ENCODE assay signal across 24 cellular contexts in genomic region chr20:54744097-54744496, GRCh38.
DNase-seq lines count a peak whose midpoint lies in the region; ATAC-seq, FAIRE-seq and TF ChIP-seq lines count a peak whose summit lies in the region.
"Had no signal": no experiment of that assay in that cellular context is flagged by ENCODE, and none has a peak within 500 bp of the region (broad histone marks: within the 10 kb centered on the region; RNA-seq: fewer than 3 reads in every experiment).

No MANE protein-coding gene starts in this region.

- DNase-seq in A549 (ENCODE audit: low read depth in 1 of 2, low spot score in 1 of 2): no peak
- no peak for DNase-seq in IMR-90
- DNase-seq in K562 (ENCODE audit: extremely low read depth in 1 of 4, low spot score in 3 of 4): no peak
- DNase-seq in medulla oblongata (ENCODE audit: extremely low spot score): no peak
- DNase-seq in COLO668 (lab: John Stamatoyannopoulos, UW; ENCODE audit: unreplicated experiment): no peak
- DNase-seq in tibial nerve (ENCODE audit: low spot score in 2 of 2): no peak
- DNase-seq: 8988T; AML-193; CD4-positive, alpha-beta T cell; CD8-positive, alpha-beta T cell; COR-L47; DMS 273 treated with DMSO at 0.1 percent for 48 hours; DMS153; DMS53; DMS79; DND-41; EL; GDM1 had no signal

- no peak overlapping the region for H3K56ac ChIP-seq in IMR-90 (ENCODE audit: extremely low read depth, insufficient read depth, low read length)

- H2BK15ac ChIP-seq in IMR-90 (ENCODE audit: low read depth, low read length): no peak overlapping the region

- TF ChIP-seq CTCF in A549 (IDR thresholded peaks at IDR 0.05) (no peak), IMR-90 (conservative IDR thresholded peaks at IDR 0.05; ENCODE audit: low read depth, low read length) (no peak), K562 (IDR thresholded peaks at IDR 0.05 in 2 of 3, conservative IDR thresholded peaks at IDR 0.05 in 1 of 3; ENCODE audit: insufficient read depth in 2 of 3, low read depth in 1 of 3, low read length in 3 of 3) (no peak), tibial nerve (IDR thresholded peaks at IDR 0.05) (no peak)

- no peaks in the 10 kb centered on the region for H3K9me3 ChIP-seq in A549
- peaks cover 10% of the 10 kb centered on the region for H3K9me3 ChIP-seq in IMR-90 (ENCODE audit: control insufficient read depth, insufficient read depth, low read length)
- no peaks in the 10 kb centered on the region for H3K9me3 ChIP-seq in K562 (replicated peaks; ENCODE audit: control insufficient read depth, insufficient read depth, low read depth, low read length)
- peaks cover 0 to 7% (median 0%) of the 10 kb centered on the region in 4 donors for H3K9me3 ChIP-seq in tibial nerve

- no peak overlapping the region for H4K8ac ChIP-seq in IMR-90 (ENCODE audit: low read depth in 2 of 2, low read length in 2 of 2)

- H3K4me3 ChIP-seq in A549: no peak overlapping the region
- no peak overlapping the region for H3K4me3 ChIP-seq in IMR-90 (ENCODE audit: insufficient read depth, low read depth, low read length)
- H3K4me3 ChIP-seq in K562: no peak overlapping the region
- no peak overlapping the region for H3K4me3 ChIP-seq in tibial nerve
- H3K4me3 ChIP-seq: BLaER1 treated with 17β-estradiol and CSF1 and Interleukin-3, amounts not matched to agents 10 nM and 100 nM; GM12878 had no signal

- no peak overlapping the region for H3K18ac ChIP-seq in IMR-90 (ENCODE audit: low read depth, low read length)

- TF ChIP-seq POLR2A in A549 (IDR thresholded peaks at IDR 0.05; ENCODE audit: low read length) (no peak), IMR-90 (IDR thresholded peaks at IDR 0.05; ENCODE audit: low read depth, low read length) (no peak), K562 (conservative IDR thresholded peaks at IDR 0.05) (no peak), tibial nerve (IDR thresholded peaks at IDR 0.05) (no peak)

- intact Hi-C loops in IMR-90 (cut with micrococcal nuclease): no loop called here
- intact Hi-C loops in K562 (cut with micrococcal nuclease): no loop called here

- FAIRE-seq in A549 (lab: Jason Lieb, UNC) (no peak), K562 (lab: Jason Lieb, UNC) (no peak)
- FAIRE-seq: A204.1, GM12878, GM12892, GM18507 had no signal

- H3K14ac ChIP-seq in IMR-90 (replicated peaks; ENCODE audit: low read depth, low read length): no peak overlapping the region

- H3K9ac ChIP-seq in IMR-90 (ENCODE audit: low read depth, low read length): no peak overlapping the region
- H3K9ac ChIP-seq in K562 (ENCODE audit: insufficient read depth in 1 of 2, low read depth in 2 of 2, low read length in 2 of 2): no peak overlapping the region
- H3K9ac ChIP-seq: BLaER1 treated with 17β-estradiol and CSF1 and Interleukin-3, amounts not matched to agents 10 nM and 100 nM had no signal

- CTCF ChIA-PET in A549 (lab: Yijun Ruan, JAX) (no interaction called here), IMR-90 (lab: Yijun Ruan, JAX) (no interaction called here), K562 (lab: Yijun Ruan, JAX; ENCODE audit: low intra/inter-chr PET ratio) (no interaction called here)

- H3K36me3 ChIP-seq in IMR-90 (ENCODE audit: control insufficient read depth, insufficient read depth, low read length) (no peaks in the 10 kb centered on the region), K562 (ENCODE audit: control insufficient read depth, insufficient read depth, low read length) (no peaks in the 10 kb centered on the region), tibial nerve (no peaks in the 10 kb centered on the region)
- H3K36me3 ChIP-seq: BLaER1 treated with 17β-estradiol and CSF1 and Interleukin-3, amounts not matched to agents 10 nM and 100 nM had no signal

- no peak overlapping the region for H3K4ac ChIP-seq in IMR-90 (ENCODE audit: low read depth, low read length)

- H3K4me2 ChIP-seq in A549 (no peak overlapping the region), IMR-90 (ENCODE audit: low read depth, low read length) (no peak overlapping the region), K562 (ENCODE audit: insufficient read depth, low read length) (no peak overlapping the region)
- H3K4me2 ChIP-seq: BLaER1 treated with 17β-estradiol and CSF1 and Interleukin-3, amounts not matched to agents 10 nM and 100 nM had no signal

- no peaks in the 10 kb centered on the region for H3K79me1 ChIP-seq in IMR-90 (ENCODE audit: low read depth in 1 of 2, low read length in 2 of 2)

- no peaks in the 10 kb centered on the region for H3K27me3 ChIP-seq in IMR-90 (ENCODE audit: control insufficient read depth, insufficient read depth, low read length)
- no peaks in the 10 kb centered on the region for H3K27me3 ChIP-seq in K562 (ENCODE audit: control insufficient read depth in 2 of 2, insufficient read depth in 2 of 2, low read length in 2 of 2)
- H3K27me3 ChIP-seq in tibial nerve: no peaks in the 10 kb centered on the region
- H3K27me3 ChIP-seq: BLaER1 treated with 17β-estradiol and CSF1 and Interleukin-3, amounts not matched to agents 10 nM and 100 nM had no signal

- in situ Hi-C loops in IMR-90 (cut with MboI; ENCODE audit: low sequenced_read_pairs): no loop called here
- in situ Hi-C loops in K562 (cut with MboI): no loop called here

- H3K27ac ChIP-seq in A549: no peak overlapping the region
- no peak overlapping the region for H3K27ac ChIP-seq in IMR-90 (ENCODE audit: insufficient read depth, low read length)
- no peak overlapping the region for H3K27ac ChIP-seq in K562 (ENCODE audit: extremely low read depth, low read depth, low read length)
- H3K27ac ChIP-seq in tibial nerve: no peak overlapping the region
- H3K27ac ChIP-seq: BLaER1 treated with 17β-estradiol and CSF1 and Interleukin-3, amounts not matched to agents 10 nM and 100 nM; C4-2B had no signal

- WGBS in A549 (ENCODE audit: missing lambda C conversion rate): 11% methylated on average over 2 of the region's 2 CpGs
- WGBS in IMR-90 (ENCODE audit: extremely low coverage in 2 of 2, insufficient read length in 1 of 2), 2 experiments: no CpG with 5 or more reads among the region's 2 CpGs
- WGBS in K562 (ENCODE audit: insufficient coverage, low coverage, missing lambda C conversion rate): 0% methylated on average over 2 of the region's 2 CpGs
- 87 to 90% methylated on average over 2 of the region's 2 CpGs for WGBS in tibial nerve, 2 donors

- dilution Hi-C loops in IMR-90 (cut with HindIII; ENCODE audit: low sequenced_read_pairs, unreplicated experiment): no loop called here

- no peak overlapping the region for H2AK5ac ChIP-seq in IMR-90 (ENCODE audit: low read depth, low read length)

- no peaks in the 10 kb centered on the region for H3K79me2 ChIP-seq in K562 (ENCODE audit: control insufficient read depth, insufficient read depth, low read length)

- no peak overlapping the region for H2BK120ac ChIP-seq in IMR-90 (ENCODE audit: low read depth, low read length)

- no peak overlapping the region for H2AK9ac ChIP-seq in IMR-90 (replicated peaks; ENCODE audit: low read depth, low read length, poor library complexity)

- H4K20me1 ChIP-seq in IMR-90 (ENCODE audit: insufficient read depth, low read length) (no peaks in the 10 kb centered on the region), K562 (replicated peaks; ENCODE audit: control insufficient read depth, insufficient read depth, low read length) (no peaks in the 10 kb centered on the region)
- H4K20me1 ChIP-seq: BLaER1 treated with 17β-estradiol and CSF1 and Interleukin-3, amounts not matched to agents 10 nM and 100 nM had no signal

- no peak overlapping the region for H2BK5ac ChIP-seq in IMR-90 (ENCODE audit: low read depth, low read length, poor library complexity, severe bottlenecking)

- ATAC-seq in A549 (no peak), IMR-90 (ENCODE audit: low read depth) (no peak), K562 (no peak)
- ATAC-seq: CD8-positive, alpha-beta T cell; GM12878 had no signal

- no peak overlapping the region for H4K91ac ChIP-seq in IMR-90 (ENCODE audit: insufficient read depth, low read depth, low read length)

- no peak overlapping the region for H4K5ac ChIP-seq in IMR-90 (ENCODE audit: low read depth, low read length)

- H3K4me1 ChIP-seq in A549 (no peaks in the 10 kb centered on the region), IMR-90 (ENCODE audit: control insufficient read depth, insufficient read depth, low read length) (no peaks in the 10 kb centered on the region), K562 (replicated peaks in 1 of 2; ENCODE audit: control insufficient read depth in 2 of 2, insufficient read depth in 2 of 2, low read length in 2 of 2) (no peaks in the 10 kb centered on the region), tibial nerve (no peaks in the 10 kb centered on the region)
- H3K4me1 ChIP-seq: BLaER1 treated with 17β-estradiol and CSF1 and Interleukin-3, amounts not matched to agents 10 nM and 100 nM had no signal

- TF ChIP-seq EP300 in A549 (IDR thresholded peaks at IDR 0.05) (no peak), K562 (IDR thresholded peaks at IDR 0.05; ENCODE audit: low read length) (no peak), tibial nerve (IDR thresholded peaks at IDR 0.05) (no peak)

- no peak overlapping the region for H3K23ac ChIP-seq in IMR-90 (ENCODE audit: low read depth, low read length)

- no peak overlapping the region for H2AFZ ChIP-seq in IMR-90 (replicated peaks; ENCODE audit: low read length, poor library complexity)
- no peak overlapping the region for H2AFZ ChIP-seq in K562 (ENCODE audit: low read depth, low read length)

- TF ChIP-seq RAD21 in A549 (conservative IDR thresholded peaks at IDR 0.05 in 1 of 2, IDR thresholded peaks at IDR 0.05 in 1 of 2) (no peak), IMR-90 (IDR thresholded peaks at IDR 0.05; ENCODE audit: low read length) (no peak), K562 (CRISPR knock-in tag; conservative IDR thresholded peaks at IDR 0.05 in 1 of 2, IDR thresholded peaks at IDR 0.05 in 1 of 2) (no peak)

- H3K9me1 ChIP-seq in IMR-90 (ENCODE audit: insufficient read depth, low read length) (no peaks in the 10 kb centered on the region), K562 (ENCODE audit: control insufficient read depth, insufficient read depth, low read length) (no peaks in the 10 kb centered on the region)

- H2BK20ac ChIP-seq in IMR-90 (ENCODE audit: low read depth, low read length): no peak overlapping the region

- POLR2A ChIA-PET in A549 (lab: Yijun Ruan, JAX) (no interaction called here), IMR-90 (lab: Charles Lee; ENCODE audit: unreplicated experiment) (no interaction called here), K562 (lab: Yijun Ruan, JAX) (no interaction called here)

- BruUV-seq in IMR-90 (replicated peaks; lab: Mats Ljungman, UMichigan) (no TSS peak), K562 (replicated peaks; lab: Mats Ljungman, UMichigan) (no TSS peak)

TF ChIP-seq in A549, 52 proteins besides CTCF, POLR2A, EP300 and RAD21:
- TF ChIP-seq MAFK (IDR thresholded peaks at IDR 0.05; ENCODE audit: partially characterized antibody) (peak; percentile 84), EHF (CRISPR knock-in tag; IDR thresholded peaks at IDR 0.05) (no peak)
TF ChIP-seq in A549: peak in this region for 1.

TF ChIP-seq in IMR-90, 13 proteins besides CTCF, POLR2A, EP300 and RAD21 (continues in another document):
- no peak for TF ChIP-seq SMC3 (IDR thresholded peaks at IDR 0.05; ENCODE audit: low read depth, low read length)
- TF ChIP-seq RFX5 (IDR thresholded peaks at IDR 0.05; ENCODE audit: low read depth, low read length): no peak
- peak; percentile 91 for TF ChIP-seq MAFK (IDR thresholded peaks at IDR 0.05; ENCODE audit: low read depth, low read length)

TF ChIP-seq in K562, 482 proteins besides CTCF, POLR2A, EP300 and RAD21 (continues in another document):
- TF ChIP-seq MCM2 (IDR thresholded peaks at IDR 0.05; ENCODE audit: low read depth): no peak
- TF ChIP-seq MAFF (IDR thresholded peaks at IDR 0.05; ENCODE audit: low read length): peak; percentile 64
- peak; percentile 49; the same call in 1 of the 2 replicates for TF ChIP-seq ZNF316 (IDR thresholded peaks at IDR 0.05)

Comparison
In these comparisons a context has a peak if more than half of its experiments do, and no peak if none do; other contexts are left out.
1. Of the 35 proteins assayed by ChIP-seq in both K562 and A549: peak only in K562: none; only in A549: none; in both: MAFK; in neither: 34.